In genomic region chr17:76353004-76353598, GRCh38 we compare ENCODE assay signal across 8 cellular contexts. TPM values are rescaled to one million over a fixed set of nuclear protein-coding genes. Genes with fewer than 3 reads are reported as not detected.
DNase-seq lines count a peak whose midpoint lies in the region; ATAC-seq, FAIRE-seq and TF ChIP-seq lines count a peak whose summit lies in the region.

No MANE protein-coding gene starts in this region.

- in situ Hi-C loops in GM12878 (cut with MboI), result no loop called here

- H3K79me2 ChIP-seq in GM12878 (ENCODE audit: control insufficient read depth, insufficient read depth, low read length), result peaks cover 7% of the 10 kb centered on the region

- TF ChIP-seq CTCF in NB4 (IDR thresholded peaks at IDR 0.05; ENCODE audit: low read depth, low read length) (no peak), GM12878 (IDR thresholded peaks at IDR 0.05 in 2 of 3, conservative IDR thresholded peaks at IDR 0.05 in 1 of 3; ENCODE audit: control insufficient read depth in 2 of 3, extremely low read depth in 1 of 3, insufficient read depth in 1 of 3, low read depth in 3 of 3, low read length in 3 of 3) (no peak)

- peak overlapping the region; percentile 93 for H2AFZ ChIP-seq in GM12878 (ENCODE audit: control insufficient read depth, low read depth, low read length)

- no peaks in the 10 kb centered on the region for H3K36me3 ChIP-seq in H7 (replicated peaks; ENCODE audit: control insufficient read depth, insufficient read depth, low read length)
- peaks cover 0 to 3% of the 10 kb centered on the region in 2 experiments; a peak in 1 of 4 replicates for H3K36me3 ChIP-seq in GM12878 (ENCODE audit: control insufficient read depth in 2 of 2, insufficient read depth in 2 of 2, low read length in 1 of 2)

- POLR2A ChIA-PET in GM12878 (lab: Charles Lee), result interaction anchor here (0.6 to 1.9 kb wide), 10 partner anchors 16 to 654 kb away, joined by 3 to 9 read pairs (median 4); partner anchors contain the start of genes SPHK1 and SRP68

- peak overlapping the region; percentile 93 for H3K4me3 ChIP-seq in H7 (ENCODE audit: insufficient read depth, low read depth, low read length)
- H3K4me3 ChIP-seq in NB4 (ENCODE audit: low read depth, low read length), result peak overlapping the region; percentile 67
- H3K4me3 ChIP-seq in GM12878, result peak overlapping the region; percentile 66

- no peak for FAIRE-seq in GM12878 (lab: Jason Lieb, UNC)

- TF ChIP-seq POLR2A in NB4 (IDR thresholded peaks at IDR 0.05; ENCODE audit: extremely low read depth, insufficient read length) (no peak), GM12878 (IDR thresholded peaks at IDR 0.05; ENCODE audit: low read depth, low read length) (no peak)

- CTCF ChIA-PET in GM12878 (lab: Yijun Ruan, JAX), result interaction anchor here (0.7 to 3.4 kb wide), 10 partner anchors 9 to 156 kb away, joined by 3 to 23 read pairs (median 6); partner anchors contain the start of gene SPHK1

- DNase-seq in DMS79 treated with DMSO at 0.1 percent for 48 hours (lab: John Stamatoyannopoulos, UW), result peak; percentile 11
- no peak for DNase-seq in DMS79 (lab: John Stamatoyannopoulos, UW)
- peak; percentile 93 for DNase-seq in H7
- DNase-seq in NB4 (ENCODE audit: low read depth), result no peak
- DNase-seq in GM12878 (ENCODE audit: low read depth, low spot score), result no peak
- peak; percentile 73 for DNase-seq in iPS-NIHi7 (ENCODE audit: extremely low spot score)
- peak; percentile 30 to 36 for DNase-seq in stimulated activated CD4-positive, alpha-beta T cell treated with anti-CD3 and anti-CD28 coated beads, Interleukin-2, amount 100 ng/mL, for 24 hours
- DNase-seq in DMS153 (lab: John Stamatoyannopoulos, UW), result no peak

- intact Hi-C loops in GM12878 (cut with micrococcal nuclease; ENCODE audit: unreplicated experiment), result loop anchor here (2.0 kb wide), 1 partner anchor 32 kb away; the partner anchor contains the start of gene SPHK1

- ATAC-seq in GM12878, result peak; percentile 45

- peaks cover 2% of the 10 kb centered on the region; the same call in 1 of the 2 replicates for H3K27me3 ChIP-seq in H7 (ENCODE audit: control insufficient read depth, insufficient read depth, low read length)
- H3K27me3 ChIP-seq in GM12878 (replicated peaks in 1 of 2; ENCODE audit: control insufficient read depth in 2 of 2, insufficient read depth in 2 of 2, low read length in 1 of 2), result no peaks in the 10 kb centered on the region

- BruUV-seq in GM12878 (replicated peaks; lab: Mats Ljungman, UMichigan), result no TSS peak

- no peaks in the 10 kb centered on the region for H3K9me3 ChIP-seq in GM12878 (replicated peaks; ENCODE audit: control insufficient read depth, insufficient read depth, low read length)

- no peak for TF ChIP-seq EP300 in GM12878 (IDR thresholded peaks at IDR 0.05; ENCODE audit: borderline replicate concordance in 1 of 2, control insufficient read depth in 1 of 2, low read depth in 2 of 2, low read length in 2 of 2)

- H3K4me1 ChIP-seq in GM12878 (ENCODE audit: control insufficient read depth, insufficient read depth, low read length), result peaks cover 13% of the 10 kb centered on the region

- peak overlapping the region; percentile 83 for H3K4me2 ChIP-seq in GM12878 (ENCODE audit: control insufficient read depth, insufficient read depth)

- H3K27ac ChIP-seq in GM12878 (ENCODE audit: control insufficient read depth, insufficient read depth), result peak overlapping the region; percentile 91

- TF ChIP-seq RAD21 in GM12878 (IDR thresholded peaks at IDR 0.05; ENCODE audit: insufficient read depth, low read depth, low read length), result no peak

- peak overlapping the region; percentile 79 for H3K9ac ChIP-seq in GM12878 (ENCODE audit: control insufficient read depth, insufficient read depth, low read length)

- SMC1A ChIA-PET in GM12878 (lab: Charles Lee; ENCODE audit: uncharacterized antibody, unreplicated experiment), result interaction anchor here (0.5 to 2.4 kb wide), 9 partner anchors 9 to 319 kb away, joined by 3 to 8 read pairs (median 4); no protein-coding TSS in a partner anchor

- no peaks in the 10 kb centered on the region for H4K20me1 ChIP-seq in GM12878 (ENCODE audit: control insufficient read depth, insufficient read depth)

- RAD21 ChIA-PET in GM12878 (lab: Charles Lee; ENCODE audit: unreplicated experiment), result interaction anchor here (0.5 to 1.7 kb wide), 5 partner anchors 32 to 90 kb away, joined by 3 to 8 read pairs (median 3); partner anchors contain the start of gene SPHK1

- WGBS in GM12878 (ENCODE audit: insufficient coverage, insufficient replicate concordance, low lambda C conversion rate, missing lambda C conversion rate), result 2% methylated on average over 28 of the region's 51 CpGs

TF ChIP-seq in GM12878, 131 proteins besides CTCF, POLR2A, EP300 and RAD21 (continues in another document):
- TF ChIP-seq CHD1 (IDR thresholded peaks at IDR 0.05; ENCODE audit: low read depth, low read length), result 0 out of 2 replicates have a peak, but pooled peaks have one; percentile 32
- no peak for TF ChIP-seq ZNF24 (IDR thresholded peaks at IDR 0.05)
- TF ChIP-seq MTA3 (IDR thresholded peaks at IDR 0.05; ENCODE audit: borderline replicate concordance, low read length), result no peak
- no peak for TF ChIP-seq GATAD2B (conservative IDR thresholded peaks at IDR 0.05; ENCODE audit: low read depth)
- no peak for TF ChIP-seq HDAC6 (IDR thresholded peaks at IDR 0.05; ENCODE audit: unreplicated experiment)
- no peak for TF ChIP-seq ASH2L (IDR thresholded peaks at IDR 0.05; ENCODE audit: borderline replicate concordance, low read depth)

RNA-seq across cellular contexts. Expression of gene PRPSAP1, which starts 0.6 kb away (rescaled TPM):
- total RNA-seq in H7 (2014; rRNA removed; shearing (Covaris generic)), result 51.9 and 56.8 TPM in 2 replicates
- 91.5 and 107 TPM in 2 replicates for total RNA-seq in GM12878 (2013; cell fraction: nucleolus; rRNA removed)
- total RNA-seq in GM12878 (2014; rRNA removed), result 15.8 and 23.1 TPM in 2 replicates
- total RNA-seq in GM12878 (2014; rRNA removed; fragmentation: Illumina TruSeq; extraction: Trizol), result 28.4 and 33.1 TPM in 2 replicates
- total RNA-seq in GM12878 (2021), result 46.5 and 55.0 TPM in 2 replicates
- 25.4 TPM for polyA plus RNA-seq in GM12878 (2011; ENCODE audit: low read depth)
- polyA plus RNA-seq in GM12878 (2011; rRNA removed), result 80.1 and 84.2 TPM in 2 replicates
- polyA plus RNA-seq in GM12878 (2011; cell fraction: cytosol; rRNA removed), result 82.2 and 89.3 TPM in 2 replicates
- 158 and 247 TPM in 2 replicates for polyA plus RNA-seq in GM12878 (2011; cell fraction: nucleus; rRNA removed)
- polyA plus RNA-seq in GM12878 (2012), result 24.0 and 37.1 TPM in 2 replicates
- 44.3 and 50.0 TPM in 2 replicates for polyA plus RNA-seq in GM12878 (2014; fragmentation: Illumina TruSeq; extraction: Trizol)
- polyA plus RNA-seq in GM12878 (2014; fragmentation: Nextera tagmentation; extraction: Ambion mirVana), result 10 to 100 TPM; 26.9 to 34.7 TPM
- 38.5 and 42.4 TPM in 2 replicates for polyA plus RNA-seq in GM12878 (2014; rRNA removed)
- polyA plus RNA-seq in GM12878 (2016; fragmentation: Nextera tagmentation; extraction: Ambion mirVana), result 10 to 100 TPM; 52.5 to 56.5 TPM
- 54.8 and 71.8 TPM in 2 replicates for polyA minus RNA-seq in GM12878 (2011; rRNA and poly(A)+ RNA removed)
- polyA minus RNA-seq in GM12878 (2011; cell fraction: cytosol; rRNA and poly(A)+ RNA removed), result 16.0 and 17.2 TPM in 2 replicates
- 34.0 and 38.3 TPM in 2 replicates for polyA minus RNA-seq in GM12878 (2011; cell fraction: nucleus; rRNA and poly(A)+ RNA removed)

RNA-seq across cellular contexts. Expression of gene SPHK1, which starts 31.3 kb away (rescaled TPM):
- 1.9 and 4.8 TPM in 2 replicates for total RNA-seq in H7 (2014; rRNA removed; shearing (Covaris generic))
- 0.17 TPM in 1 of 2 replicates, not detected in the other for total RNA-seq in GM12878 (2013; cell fraction: nucleolus; rRNA removed)
- total RNA-seq in GM12878 (2014; rRNA removed) (1.1 and 2.0 TPM in 2 replicates), GM12878 (2014; rRNA removed; fragmentation: Illumina TruSeq; extraction: Trizol) (0.23 and 0.31 TPM in 2 replicates), GM12878 (2021) (0.77 and 1.3 TPM in 2 replicates)
- 0.47 TPM for polyA plus RNA-seq in GM12878 (2011; ENCODE audit: low read depth)
- polyA plus RNA-seq in GM12878 (2011; rRNA removed) (0.30 and 0.31 TPM in 2 replicates), GM12878 (2014; fragmentation: Illumina TruSeq; extraction: Trizol) (0.09 TPM in 1 of 2 replicates, not detected in the other), GM12878 (2014; fragmentation: Nextera tagmentation; extraction: Ambion mirVana) (not detected), GM12878 (2014; rRNA removed) (0.80 and 0.94 TPM in 2 replicates), GM12878 (2016; fragmentation: Nextera tagmentation; extraction: Ambion mirVana) (under 1 TPM; 0.29 to 0.40 TPM)
- polyA plus RNA-seq in GM12878 (2011; cell fraction: cytosol; rRNA removed), result 0.42 and 0.72 TPM in 2 replicates
- polyA plus RNA-seq in GM12878 (2011; cell fraction: nucleus; rRNA removed), result 4.9 and 5.5 TPM in 2 replicates
- 0.54 and 0.83 TPM in 2 replicates for polyA plus RNA-seq in GM12878 (2012)
- polyA minus RNA-seq in GM12878 (2011; rRNA and poly(A)+ RNA removed), result 0.22 and 0.26 TPM in 2 replicates
- polyA minus RNA-seq in GM12878 (2011; cell fraction: cytosol; rRNA and poly(A)+ RNA removed), result not detected in 2 replicates
- 0.48 and 0.73 TPM in 2 replicates for polyA minus RNA-seq in GM12878 (2011; cell fraction: nucleus; rRNA and poly(A)+ RNA removed)

RNA-seq across cellular contexts. Expression of gene QRICH2, which starts 45.0 kb away (rescaled TPM):
- 0.70 and 1.1 TPM in 2 replicates for total RNA-seq in H7 (2014; rRNA removed; shearing (Covaris generic))
- 1.3 and 1.8 TPM in 2 replicates for total RNA-seq in GM12878 (2013; cell fraction: nucleolus; rRNA removed)
- total RNA-seq in GM12878 (2014; rRNA removed) (0.23 and 0.27 TPM in 2 replicates), GM12878 (2014; rRNA removed; fragmentation: Illumina TruSeq; extraction: Trizol) (0.18 and 0.27 TPM in 2 replicates), GM12878 (2021) (0.35 and 0.72 TPM in 2 replicates)
- polyA plus RNA-seq in GM12878 (2011; ENCODE audit: low read depth), result 0.17 TPM
- polyA plus RNA-seq in GM12878 (2011; rRNA removed) (0.07 and 0.15 TPM in 2 replicates), GM12878 (2014; fragmentation: Illumina TruSeq; extraction: Trizol) (0.12 TPM in 1 of 2 replicates, not detected in the other), GM12878 (2014; fragmentation: Nextera tagmentation; extraction: Ambion mirVana) (under 1 TPM; 0.04 to 0.05 TPM), GM12878 (2014; rRNA removed) (0.44 and 0.58 TPM in 2 replicates), GM12878 (2016; fragmentation: Nextera tagmentation; extraction: Ambion mirVana) (under 1 TPM; 0.51 to 0.54 TPM)
- 0.22 and 0.28 TPM in 2 replicates for polyA plus RNA-seq in GM12878 (2011; cell fraction: cytosol; rRNA removed)
- polyA plus RNA-seq in GM12878 (2011; cell fraction: nucleus; rRNA removed), result 0.73 and 0.76 TPM in 2 replicates
- 0.27 and 0.32 TPM in 2 replicates for polyA plus RNA-seq in GM12878 (2012)
- 1.4 and 1.8 TPM in 2 replicates for polyA minus RNA-seq in GM12878 (2011; rRNA and poly(A)+ RNA removed)
- polyA minus RNA-seq in GM12878 (2011; cell fraction: cytosol; rRNA and poly(A)+ RNA removed), result 0.31 TPM in 1 of 2 replicates, not detected in the other
- 0.36 and 1.1 TPM in 2 replicates for polyA minus RNA-seq in GM12878 (2011; cell fraction: nucleus; rRNA and poly(A)+ RNA removed)

Comparison
In these comparisons a context has a peak if more than half of its experiments do, and no peak if none do; other contexts are left out.
1. DNase-seq: peak in DMS79 treated with DMSO at 0.1 percent for 48 hours (single experiment), H7 (single experiment), iPS-NIHi7 (single experiment) and stimulated activated CD4-positive, alpha-beta T cell treated with anti-CD3 and anti-CD28 coated beads, Interleukin-2, amount 100 ng/mL, for 24 hours (2 of 2); none in DMS79 (single experiment), NB4 (single experiment), GM12878 (single experiment) and DMS153 (single experiment).
2. Peak in every context shown above with its lines, with median percentiles within 50 percentile points of each other: H3K4me3 ChIP-seq.